ENCODE assay signal across 28 cellular contexts in the genomic region with DNA sequence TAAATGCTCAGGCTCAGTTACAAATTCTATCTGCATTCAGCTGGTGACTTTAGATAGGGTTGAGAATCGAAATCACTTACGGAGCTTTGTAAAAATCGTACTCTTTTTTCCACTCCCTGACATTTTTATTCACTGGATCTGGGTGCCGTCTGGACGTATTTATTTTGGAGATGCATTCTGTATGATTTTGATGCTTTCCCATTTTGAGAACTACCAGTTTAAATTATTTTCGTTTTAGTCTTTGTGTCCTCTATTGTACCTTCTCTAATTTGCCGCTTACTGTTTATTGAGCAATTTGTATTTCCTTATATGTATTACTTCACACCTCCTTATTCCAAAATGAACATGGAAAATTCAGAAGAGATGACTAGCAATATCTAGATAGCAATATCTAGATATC.
"Had no signal": no experiment of that assay in that cellular context is flagged by ENCODE, and none has a peak within 500 bp of the region (broad histone marks: within the 10 kb centered on the region; RNA-seq: fewer than 3 reads in every experiment).

No MANE protein-coding gene starts in this region.

- H3K9ac ChIP-seq: neural progenitor cell, parathyroid adenoma had no signal

- H3K79me2 ChIP-seq: hepatocyte, parathyroid adenoma had no signal

- H3K27me3 Mint-ChIP-seq: progenitor cell of endocrine pancreas had no signal

- H3K4me1 Mint-ChIP-seq: mesothelial cell of epicardium, nephron, neural progenitor cell had no signal

- H3K4me3 ChIP-seq: coronary artery, esophagus muscularis mucosa, gastroesophageal sphincter, heart left ventricle, hepatocyte, left lung, mucosa of descending colon, neural progenitor cell, right lobe of liver, thoracic aorta, tibial nerve, upper lobe of left lung had no signal

- H2AFZ ChIP-seq: hepatocyte, neural progenitor cell, parathyroid adenoma had no signal

- H3K4me2 ChIP-seq: hepatocyte, neural progenitor cell had no signal

- H3K9me3 Mint-ChIP-seq: nephron, neural progenitor cell had no signal

- H3K27me3 ChIP-seq: esophagus muscularis mucosa, gastroesophageal sphincter, hepatocyte, left lung, neural progenitor cell, right lobe of liver, tibial nerve, upper lobe of left lung had no signal

- H3K27ac Mint-ChIP-seq: mesothelial cell of epicardium; naive thymus-derived CD4-positive, alpha-beta T cell; nephron; neural progenitor cell; progenitor cell of endocrine pancreas had no signal

- H3K4me3 Mint-ChIP-seq: mesothelial cell of epicardium, nephron, neural progenitor cell had no signal

- H3K36me3 Mint-ChIP-seq: mesothelial cell of epicardium, neural progenitor cell had no signal

- H3K27ac ChIP-seq: coronary artery, esophagus muscularis mucosa, foreskin keratinocyte, gastroesophageal sphincter, heart left ventricle, hepatocyte, left lung, neural progenitor cell, parathyroid adenoma, right lobe of liver, thoracic aorta, tibial nerve, upper lobe of left lung had no signal

- FAIRE-seq: endothelial cell of umbilical vein, urothelium cell line had no signal

- DNase-seq: dermis blood vessel endothelial cell; effector memory CD4-positive, alpha-beta T cell; foreskin keratinocyte; heart left ventricle; kidney; left lung; mesenchymal stem cell; mucosa of descending colon; naive thymus-derived CD4-positive, alpha-beta T cell; right lobe of liver; small intestine; stimulated activated CD4-positive, alpha-beta T cell treated with anti-CD3 and anti-CD28 coated beads, Interleukin-15, amount 100 ng/mL, for 24 hours; stimulated activated CD4-positive, alpha-beta T cell treated with anti-CD3 and anti-CD28 coated beads, Interleukin-2, amount 100 ng/mL, for 48 hours; stimulated activated naive CD4-positive, alpha-beta T cell treated with Interleukin-2 at 50 U/mL for 16 hours; upper lobe of left lung had no signal

- H3K9me3 ChIP-seq: esophagus muscularis mucosa, gastroesophageal sphincter, heart left ventricle, left lung, mucosa of descending colon, right lobe of liver, thoracic aorta, tibial nerve, upper lobe of left lung had no signal

- ATAC-seq: foreskin keratinocyte; gastroesophageal sphincter; heart left ventricle; left lung; mucosa of descending colon; naive thymus-derived CD4-positive, alpha-beta T cell; right lobe of liver had no signal

- H3K36me3 ChIP-seq: esophagus muscularis mucosa, gastroesophageal sphincter, heart left ventricle, left lung, neural progenitor cell, right lobe of liver, thoracic aorta, tibial nerve, upper lobe of left lung had no signal

- H3K4me1 ChIP-seq: esophagus muscularis mucosa, foreskin keratinocyte, gastroesophageal sphincter, neural progenitor cell, parathyroid adenoma, right lobe of liver, tibial nerve, upper lobe of left lung had no signal
